Comparison of ENCODE assay signal across 29 cellular contexts in the genomic region with DNA sequence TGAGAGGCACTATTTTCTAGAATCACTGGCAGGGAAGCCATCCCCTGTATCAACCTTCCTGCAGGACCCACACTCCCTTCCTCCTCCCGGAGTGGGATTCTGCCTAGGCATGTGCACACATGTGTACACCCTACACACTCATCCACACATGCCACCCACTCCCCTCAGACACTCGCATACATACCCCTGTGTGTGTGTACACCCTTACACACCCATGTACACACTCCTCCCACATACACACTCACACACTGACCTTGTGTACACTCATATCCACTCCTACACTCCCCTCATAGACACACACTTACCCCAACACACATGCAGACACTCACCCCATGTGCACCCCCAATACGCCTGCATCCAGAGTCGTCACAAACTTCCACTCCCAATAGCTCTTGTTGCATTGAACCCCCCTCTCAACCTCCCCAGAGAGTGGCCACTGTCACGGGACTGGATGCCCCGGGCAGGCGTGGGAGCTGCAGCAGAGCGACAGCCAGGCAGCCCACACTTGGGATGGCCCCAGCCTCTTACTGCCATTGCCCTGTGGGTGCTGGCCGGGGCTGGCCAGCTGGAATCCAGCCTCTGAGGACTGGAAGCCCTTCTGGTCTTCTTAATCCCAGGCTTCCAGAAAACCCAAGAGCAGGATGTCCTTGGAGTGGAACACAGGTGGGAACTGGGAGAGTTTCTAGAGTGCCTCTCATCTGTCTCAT.
"Had no signal": no experiment of that assay in that cellular context is flagged by ENCODE, and none has a peak within 500 bp of the region (broad histone marks: within the 10 kb centered on the region; RNA-seq: fewer than 3 reads in every experiment).

No MANE protein-coding gene starts in this region.

- H3K9me3 Mint-ChIP-seq: activated T-cell treated with anti-CD3 and anti-CD28 coated beads, Interleukin-2, amount 50 U/mL, for 4 hours; activated T-helper 17 cell treated with anti-CD3 and anti-CD28 coated beads, Interleukin-2, amount 50 U/mL, for 72 hours; central memory CD8-positive, alpha-beta T cell; neural crest cell; T-helper 1 cell treated with Interleukin-12 subunit alpha and Interleukin-12 subunit beta and Interleukin-4 antibody, amounts not matched to agents 30 μg/mL and 1 μg/mL, for 36 hours; type B pancreatic cell had no signal

- H3K36me3 ChIP-seq: breast epithelium, esophagus squamous epithelium, right atrium auricular region, spleen, vagina had no signal

- DNase-seq: activated CD4-positive, alpha-beta T cell treated with anti-CD3 and anti-CD28 coated beads for 4 hours; activated CD4-positive, alpha-beta T cell treated with anti-CD3 and anti-CD28 coated beads, Interleukin-2, amount 50 U/mL, for 48 hours; activated CD8-positive, alpha-beta memory T cell treated with anti-CD3 and anti-CD28 coated beads for 24 hours; activated gamma-delta T cell treated with Interleukin-2 at 50 U/mL for 16 hours; activated naive CD4-positive, alpha-beta T cell treated with anti-CD3 and anti-CD28 coated beads, Interleukin-2, amount 50 U/mL, for 16 hours; activated T-cell treated with anti-CD3 and anti-CD28 coated beads, Interleukin-2, amount 50 U/mL, for 4 hours; amniotic stem cell; dermis blood vessel endothelial cell; effector CD4-positive, alpha-beta T cell; esophagus squamous epithelium; foreskin melanocyte; hippocampal formation; occipital lobe; spleen; stimulated activated naive CD4-positive, alpha-beta T cell treated with Interleukin-2 at 50 U/mL for 16 hours; T-helper 9 cell had no signal

- H3K4me1 ChIP-seq: breast epithelium had no signal

- ATAC-seq: activated T-cell treated with anti-CD3 and anti-CD28 coated beads, Interleukin-2, amount 50 U/mL, for 4 hours; activated T-helper 17 cell treated with anti-CD3 and anti-CD28 coated beads, Interleukin-2, amount 50 U/mL, for 72 hours had no signal

- H3K4me3 Mint-ChIP-seq: activated T-cell treated with anti-CD3 and anti-CD28 coated beads, Interleukin-2, amount 50 U/mL, for 4 hours; activated T-helper 17 cell treated with anti-CD3 and anti-CD28 coated beads, Interleukin-2, amount 50 U/mL, for 72 hours; central memory CD8-positive, alpha-beta T cell; neural crest cell; T-helper 1 cell treated with Interleukin-12 subunit alpha and Interleukin-12 subunit beta and Interleukin-4 antibody, amounts not matched to agents 30 μg/mL and 1 μg/mL, for 36 hours; type B pancreatic cell had no signal

- H3K4me3 ChIP-seq: breast epithelium, esophagus squamous epithelium, lung, right atrium auricular region, spleen, vagina had no signal

- H3K27ac Mint-ChIP-seq: activated T-helper 17 cell treated with anti-CD3 and anti-CD28 coated beads, Interleukin-2, amount 50 U/mL, for 72 hours; T-helper 1 cell treated with Interleukin-12 subunit alpha and Interleukin-12 subunit beta and Interleukin-4 antibody, amounts not matched to agents 30 μg/mL and 1 μg/mL, for 36 hours; type B pancreatic cell had no signal

- H3K9ac ChIP-seq: parathyroid adenoma had no signal

- H3K27me3 Mint-ChIP-seq: type B pancreatic cell had no signal

- FAIRE-seq: colon, TTC549 had no signal

- H3K9me3 ChIP-seq: breast epithelium, esophagus squamous epithelium, right atrium auricular region, spleen, vagina had no signal

- H3K27me3 ChIP-seq: breast epithelium, esophagus squamous epithelium, right atrium auricular region, vagina had no signal

- H3K36me3 Mint-ChIP-seq: type B pancreatic cell had no signal

- H3K4me1 Mint-ChIP-seq: central memory CD8-positive, alpha-beta T cell had no signal

- H3K27ac ChIP-seq: parathyroid adenoma, spleen, vagina, VCaP had no signal
